Comparison of ENCODE assay signal across 9 cellular contexts in the genomic region with DNA sequence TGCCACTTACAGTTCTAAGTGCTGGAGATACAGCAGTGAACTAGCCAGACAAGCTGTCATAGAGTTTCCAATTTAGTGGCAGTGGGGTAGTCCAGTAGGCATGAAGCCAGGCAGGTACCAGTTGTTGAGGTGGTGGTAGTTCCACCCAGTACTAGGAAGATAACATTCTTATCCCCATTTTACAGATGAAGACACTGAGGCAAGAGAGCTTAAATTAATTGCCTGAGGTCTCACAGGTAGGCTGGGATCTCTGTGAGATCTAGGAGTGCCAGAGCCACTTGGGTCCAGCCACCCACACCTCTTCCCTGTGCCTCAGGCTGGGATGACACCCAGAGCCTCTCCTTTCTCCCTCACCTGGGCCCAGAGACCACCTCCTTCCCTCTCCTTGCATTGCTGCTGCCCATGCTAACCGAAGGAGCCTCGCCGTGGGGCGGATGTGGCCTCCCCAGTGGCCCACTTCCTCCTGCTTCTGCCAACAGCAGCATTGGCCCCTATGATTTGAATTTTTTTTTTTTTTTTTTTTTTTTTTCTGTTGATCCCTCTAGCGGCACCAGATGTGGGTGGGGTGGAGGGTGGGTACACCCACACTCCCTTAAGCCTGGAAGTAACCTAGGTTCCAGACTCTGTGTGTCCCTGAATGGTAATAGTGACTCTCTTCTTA.
DNase-seq lines count a peak whose midpoint lies in the region; ATAC-seq and TF ChIP-seq lines count a peak whose summit lies in the region.
"Had no signal": no experiment of that assay in that cellular context is flagged by ENCODE, and none has a peak within 500 bp of the region (broad histone marks: within the 10 kb centered on the region; RNA-seq: fewer than 3 reads in every experiment).

No MANE protein-coding gene starts in this region.

- peak; percentile 85 for ATAC-seq in DND-41 (ENCODE audit: insufficient read depth, low read depth)
- ATAC-seq in naive thymus-derived CD8-positive, alpha-beta T cell: peak; percentile 70 to 75
- ATAC-seq in GM23338: no peak

- H3K4me2 ChIP-seq in DND-41 (ENCODE audit: insufficient read depth, low read length): peak overlapping the region; percentile 57
- H3K4me2 ChIP-seq in GM23338: no peak overlapping the region

- H3K4me3 Mint-ChIP-seq in naive thymus-derived CD8-positive, alpha-beta T cell: peak overlapping the region; percentile 37 to 82 (median 79)
- H3K4me3 Mint-ChIP-seq in GM23338 (no peak overlapping the region), nephron progenitor cell (no peak overlapping the region)

- no peaks in the 10 kb centered on the region for H3K27me3 ChIP-seq in DND-41 (ENCODE audit: insufficient read depth, low read length, poor library complexity)
- H3K27me3 ChIP-seq in GM23338 (ENCODE audit: insufficient read depth): no peaks in the 10 kb centered on the region

- no peak for TF ChIP-seq CTCF in DND-41 (IDR thresholded peaks at IDR 0.05; ENCODE audit: borderline replicate concordance, extremely low read depth, low read length, poor library complexity, severe bottlenecking)
- TF ChIP-seq CTCF in GM23338 (conservative IDR thresholded peaks at IDR 0.05; ENCODE audit: low read depth in 2 of 2): no peak
- TF ChIP-seq CTCF in nephron progenitor cell (IDR thresholded peaks at IDR 0.05): no peak

- no peaks in the 10 kb centered on the region for H3K36me3 Mint-ChIP-seq in naive thymus-derived CD8-positive, alpha-beta T cell
- H3K36me3 Mint-ChIP-seq in GM23338 (ENCODE audit: low read depth): no peaks in the 10 kb centered on the region
- H3K36me3 Mint-ChIP-seq in nephron progenitor cell (ENCODE audit: low read depth): no peaks in the 10 kb centered on the region

- H3K4me1 Mint-ChIP-seq in naive thymus-derived CD8-positive, alpha-beta T cell: peaks cover 67 to 98% (median 96%) of the 10 kb centered on the region in 4 donors
- peaks cover 31% of the 10 kb centered on the region for H3K4me1 Mint-ChIP-seq in GM23338
- peaks cover 17% of the 10 kb centered on the region for H3K4me1 Mint-ChIP-seq in nephron progenitor cell

- H3K27ac ChIP-seq in DND-41 (ENCODE audit: low read length) (peak overlapping the region; percentile 92), GM23338 (ENCODE audit: low read depth) (no peak overlapping the region)
- H3K27ac ChIP-seq: epithelial cell of prostate had no signal

- peak overlapping the region; percentile 87 to 97 (median 93) for H3K27ac Mint-ChIP-seq in naive thymus-derived CD8-positive, alpha-beta T cell
- H3K27ac Mint-ChIP-seq in GM23338 (no peak overlapping the region), nephron progenitor cell (no peak overlapping the region)

- no peaks in the 10 kb centered on the region for H3K9me3 ChIP-seq in DND-41 (ENCODE audit: insufficient read depth, low read length, severe bottlenecking)

- no peak overlapping the region for H3K4me3 ChIP-seq in DND-41 (ENCODE audit: low read depth in 1 of 2, low read length in 2 of 2)
- H3K4me3 ChIP-seq in GM23338: no peak overlapping the region

- peaks cover 49% of the 10 kb centered on the region for H3K79me2 ChIP-seq in DND-41 (ENCODE audit: insufficient read depth, low read length)
- no peaks in the 10 kb centered on the region for H3K79me2 ChIP-seq in GM23338 (replicated peaks; ENCODE audit: insufficient read depth)

- no peaks in the 10 kb centered on the region for H3K36me3 ChIP-seq in DND-41 (ENCODE audit: insufficient read depth, low read length)
- no peaks in the 10 kb centered on the region for H3K36me3 ChIP-seq in GM23338 (ENCODE audit: insufficient read depth)

- H2AFZ ChIP-seq in DND-41 (ENCODE audit: low read depth, low read length) (no peak overlapping the region), GM23338 (no peak overlapping the region)

- POLR2A ChIA-PET in naive thymus-derived CD8-positive, alpha-beta T cell (lab: Charles Lee): interaction anchor here (0.6 to 3.1 kb wide), 16 partner anchors 10 to 126 kb away, joined by 3 to 30 read pairs (median 3); no protein-coding TSS in a partner anchor

- H4K20me1 ChIP-seq in DND-41 (ENCODE audit: insufficient read depth, low read length) (no peaks in the 10 kb centered on the region), GM23338 (replicated peaks; ENCODE audit: insufficient read depth) (no peaks in the 10 kb centered on the region; the same call in 1 of the 2 replicates)

- H3F3A ChIP-seq in GM23338 (replicated peaks; ENCODE audit: low read depth): no peaks in the 10 kb centered on the region

- DNase-seq in DND-41 (peak; percentile 92), NCI-H69 (lab: John Stamatoyannopoulos, UW) (peak; percentile 44), NCI-H446 treated with DMSO at 0.1 percent for 48 hours (lab: John Stamatoyannopoulos, UW) (no peak), GM23338 (ENCODE audit: low spot score) (no peak), dedifferentiated amniotic fluid mesenchymal stem cell (ENCODE audit: extremely low spot score) (no peak), nephron progenitor cell (no peak)
- DNase-seq in activated T-cell treated with anti-CD3 and anti-CD28 coated beads, Interleukin-2, amount 50 U/mL, for 48 hours: peak; percentile 67 to 71
- peak; percentile 49 to 92 (median 78) for DNase-seq in naive thymus-derived CD8-positive, alpha-beta T cell

- H3K4me1 ChIP-seq in DND-41 (ENCODE audit: insufficient read depth, low read length) (peaks cover 54% of the 10 kb centered on the region), GM23338 (ENCODE audit: insufficient read depth) (peaks cover 19% of the 10 kb centered on the region)

- peak overlapping the region; percentile 48 for H3K9ac ChIP-seq in DND-41 (ENCODE audit: low read depth, low read length)

- no peaks in the 10 kb centered on the region for H3K27me3 Mint-ChIP-seq in naive thymus-derived CD8-positive, alpha-beta T cell
- peaks cover 6% of the 10 kb centered on the region for H3K27me3 Mint-ChIP-seq in GM23338 (ENCODE audit: insufficient read depth, low read depth, poor library complexity)
- H3K27me3 Mint-ChIP-seq in nephron progenitor cell (ENCODE audit: low read depth, poor library complexity): peaks cover 9% of the 10 kb centered on the region

- H3K9me3 Mint-ChIP-seq in naive thymus-derived CD8-positive, alpha-beta T cell: no peaks in the 10 kb centered on the region
- H3K9me3 Mint-ChIP-seq in GM23338 (no peaks in the 10 kb centered on the region), nephron progenitor cell (no peaks in the 10 kb centered on the region)

- no peaks in the 10 kb centered on the region for H3K9me2 ChIP-seq in GM23338 (ENCODE audit: insufficient read depth)

TF ChIP-seq in GM23338, 12 proteins besides CTCF, POLR2A, EP300 and RAD21 (continues in another document):
- TF ChIP-seq, protein P1, sequence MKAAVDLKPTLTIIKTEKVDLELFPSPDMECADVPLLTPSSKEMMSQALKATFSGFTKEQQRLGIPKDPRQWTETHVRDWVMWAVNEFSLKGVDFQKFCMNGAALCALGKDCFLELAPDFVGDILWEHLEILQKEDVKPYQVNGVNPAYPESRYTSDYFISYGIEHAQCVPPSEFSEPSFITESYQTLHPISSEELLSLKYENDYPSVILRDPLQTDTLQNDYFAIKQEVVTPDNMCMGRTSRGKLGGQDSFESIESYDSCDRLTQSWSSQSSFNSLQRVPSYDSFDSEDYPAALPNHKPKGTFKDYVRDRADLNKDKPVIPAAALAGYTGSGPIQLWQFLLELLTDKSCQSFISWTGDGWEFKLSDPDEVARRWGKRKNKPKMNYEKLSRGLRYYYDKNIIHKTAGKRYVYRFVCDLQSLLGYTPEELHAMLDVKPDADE (IDR thresholded peaks at IDR 0.05): no peak
- no peak for TF ChIP-seq ZNF114 (CRISPR knock-in tag; IDR thresholded peaks at IDR 0.05)
- no peak for TF ChIP-seq NANOG (IDR thresholded peaks at IDR 0.05; ENCODE audit: borderline replicate concordance)
- no peak for TF ChIP-seq JUNB (IDR thresholded peaks at IDR 0.05; ENCODE audit: unreplicated experiment)
- TF ChIP-seq ZNF331 (CRISPR knock-in tag; IDR thresholded peaks at IDR 0.05; ENCODE audit: low read depth): no peak
- no peak for TF ChIP-seq STAT1 (IDR thresholded peaks at IDR 0.05; ENCODE audit: unreplicated experiment)
- no peak for TF ChIP-seq EZH2phosphoT487 (IDR thresholded peaks at IDR 0.05; ENCODE audit: unreplicated experiment)
- TF ChIP-seq CREB1 (CRISPR knock-in tag; IDR thresholded peaks at IDR 0.05; ENCODE audit: low read depth): no peak
- no peak for TF ChIP-seq POLR2AphosphoS5 (IDR thresholded peaks at IDR 0.05; ENCODE audit: low read depth)

Comparison
In these comparisons a context has a peak if more than half of its experiments do, and no peak if none do; other contexts are left out.
1. DNase-seq: peak in DND-41 (single experiment), NCI-H69 (single experiment), activated T-cell treated with anti-CD3 and anti-CD28 coated beads, Interleukin-2, amount 50 U/mL, for 48 hours (2 of 2) and naive thymus-derived CD8-positive, alpha-beta T cell (10 of 10); none in NCI-H446 treated with DMSO at 0.1 percent for 48 hours (single experiment), GM23338 (single experiment), dedifferentiated amniotic fluid mesenchymal stem cell (single experiment) and nephron progenitor cell (single experiment).
2. H3K27ac Mint-ChIP-seq: peak in naive thymus-derived CD8-positive, alpha-beta T cell (10 of 10); none in GM23338 (single experiment) and nephron progenitor cell (single experiment).
3. H3K4me3 Mint-ChIP-seq: peak in naive thymus-derived CD8-positive, alpha-beta T cell (10 of 10); none in GM23338 (single experiment) and nephron progenitor cell (single experiment).